ENCODE assay signal across 1 cellular context in genomic region chr12:26680724-26681455, GRCh38.
TF ChIP-seq lines count a peak whose summit lies in the region.

No MANE protein-coding gene starts in this region.

TF ChIP-seq in GM23338, 12 proteins besides CTCF, POLR2A, EP300 and RAD21 (continued from another document):
- TF ChIP-seq ETS1 (IDR thresholded peaks at IDR 0.05) (no peak), ZNF331 (CRISPR knock-in tag; IDR thresholded peaks at IDR 0.05; ENCODE audit: low read depth) (no peak), ZNF114 (CRISPR knock-in tag; IDR thresholded peaks at IDR 0.05) (no peak), STAT1 (IDR thresholded peaks at IDR 0.05; ENCODE audit: unreplicated experiment) (no peak), EZH2phosphoT487 (IDR thresholded peaks at IDR 0.05; ENCODE audit: unreplicated experiment) (no peak), POLR2AphosphoS5 (IDR thresholded peaks at IDR 0.05; ENCODE audit: low read depth) (no peak), CREB1 (CRISPR knock-in tag; IDR thresholded peaks at IDR 0.05; ENCODE audit: low read depth) (no peak), NANOG (IDR thresholded peaks at IDR 0.05; ENCODE audit: borderline replicate concordance) (no peak), EZH2 (IDR thresholded peaks at IDR 0.05; ENCODE audit: low read depth, unreplicated experiment) (no peak)
